ENCODE assay signal across 11 cellular contexts in genomic region chr22:40107244-40107643, GRCh38.
DNase-seq lines count a peak whose midpoint lies in the region; ATAC-seq and TF ChIP-seq lines count a peak whose summit lies in the region.
"Had no signal": no experiment of that assay in that cellular context is flagged by ENCODE, and none has a peak within 500 bp of the region (broad histone marks: within the 10 kb centered on the region; RNA-seq: fewer than 3 reads in every experiment).

No MANE protein-coding gene starts in this region.

- H3K4me1 Mint-ChIP-seq in activated T-helper 2 cell treated with anti-CD3 and anti-CD28 coated beads, Interferon-gamma antibody, Interleukin-2, Interleukin-4, amounts not matched to agents 10 μg/mL and 5 μg/mL and 100 μg/mL, durations not matched to agents 14 hours and 24 hours and 36 hours (ENCODE audit: low read depth): peaks cover 47% of the 10 kb centered on the region
- H3K4me1 Mint-ChIP-seq in GM23338: peaks cover 8% of the 10 kb centered on the region; the same call in 2 of the 3 replicates

- 27 to 39% methylated on average over 1 of the region's 1 CpG for WGBS in heart right ventricle, 2 donors
- WGBS in transverse colon (ENCODE audit: low coverage in 1 of 2), 2 donors: 0 to 5% methylated on average over 1 of the region's 1 CpG

- H3K27ac Mint-ChIP-seq in activated T-helper 2 cell treated with anti-CD3 and anti-CD28 coated beads, Interferon-gamma antibody, Interleukin-2, Interleukin-4, amounts not matched to agents 10 μg/mL and 5 μg/mL and 100 μg/mL, durations not matched to agents 14 hours and 24 hours and 36 hours: peak overlapping the region; percentile 84
- no peak overlapping the region for H3K27ac Mint-ChIP-seq in GM23338

- H3K4me1 ChIP-seq in heart right ventricle: peaks cover 4 to 48% (median 34%) of the 10 kb centered on the region in 9 donors
- H3K4me1 ChIP-seq in transverse colon: peaks cover 0 to 26% (median 11%) of the 10 kb centered on the region in 4 donors
- no peaks in the 10 kb centered on the region for H3K4me1 ChIP-seq in GM23338 (ENCODE audit: insufficient read depth)

- TF ChIP-seq POLR2A in transverse colon (IDR thresholded peaks at IDR 0.05): no peak

- H3K9me3 ChIP-seq in heart right ventricle: no peaks in the 10 kb centered on the region
- H3K9me3 ChIP-seq in transverse colon: no peaks in the 10 kb centered on the region

- intact Hi-C loops in heart right ventricle (cut with DNase I) (loop anchor here in 2 of 10 donors (10.0 kb wide), 1 partner anchor 52 kb away; no protein-coding TSS in a partner anchor), left ventricle myocardium superior (cut with micrococcal nuclease) (no loop called here), transverse colon (cut with DNase I; ENCODE audit: low total_unique reads) (no loop called here)
- intact Hi-C loops in activated T-helper 2 cell treated with anti-CD3 and anti-CD28 coated beads, Interferon-gamma antibody, Interleukin-2, Interleukin-4, amounts not matched to agents 10 μg/mL and 5 μg/mL and 100 μg/mL, durations not matched to agents 14 hours and 24 hours and 36 hours (cut with micrococcal nuclease): loop anchor here (2.0 to 10.0 kb wide), 2 partner anchors 52 to 238 kb away; partner anchors contain the start of gene ADSL

- ATAC-seq in heart right ventricle (no peak), left ventricle myocardium superior (no peak), GM23338 (no peak)

- peaks cover 3% of the 10 kb centered on the region for H4K20me1 ChIP-seq in GM23338 (replicated peaks; ENCODE audit: insufficient read depth)

- H3K79me2 ChIP-seq in GM23338 (replicated peaks; ENCODE audit: insufficient read depth): peaks cover 17% of the 10 kb centered on the region

- DNase-seq in heart right ventricle (no peak), left ventricle myocardium superior (no peak), kidney glomerular epithelial cell (lab: John Stamatoyannopoulos, UW) (peak; percentile 11), transverse colon (no peak), GM23338 (ENCODE audit: low spot score) (no peak), NCI-H187 treated with DMSO at 0.1 percent for 48 hours (lab: John Stamatoyannopoulos, UW) (no peak), retina (no peak)
- DNase-seq in activated T-helper 2 cell treated with anti-CD3 and anti-CD28 coated beads, Interferon-gamma antibody, Interleukin-2, Interleukin-4, amounts not matched to agents 10 μg/mL and 5 μg/mL and 100 μg/mL, durations not matched to agents 14 hours and 24 hours and 36 hours (ENCODE audit: low spot score): no peak
- DNase-seq: Kasumi-1, substantia nigra had no signal

- peak overlapping the region in 7 of 10 donors; percentile 6 to 65 (median 45) for H3K27ac ChIP-seq in heart right ventricle
- peak overlapping the region; percentile 27 to 67 (median 46) for H3K27ac ChIP-seq in transverse colon
- H3K27ac ChIP-seq in GM23338 (ENCODE audit: low read depth): no peak overlapping the region

- peak overlapping the region; percentile 76 for H3K4me3 Mint-ChIP-seq in activated T-helper 2 cell treated with anti-CD3 and anti-CD28 coated beads, Interferon-gamma antibody, Interleukin-2, Interleukin-4, amounts not matched to agents 10 μg/mL and 5 μg/mL and 100 μg/mL, durations not matched to agents 14 hours and 24 hours and 36 hours (ENCODE audit: low read depth)
- no peak overlapping the region for H3K4me3 Mint-ChIP-seq in GM23338
- H3K4me3 Mint-ChIP-seq: neural crest cell had no signal

- no peak overlapping the region for H2AFZ ChIP-seq in GM23338

- no peaks in the 10 kb centered on the region for H3F3A ChIP-seq in GM23338 (replicated peaks; ENCODE audit: low read depth)

- no peak overlapping the region for H3K4me2 ChIP-seq in GM23338

- H3K27me3 Mint-ChIP-seq in activated T-helper 2 cell treated with anti-CD3 and anti-CD28 coated beads, Interferon-gamma antibody, Interleukin-2, Interleukin-4, amounts not matched to agents 10 μg/mL and 5 μg/mL and 100 μg/mL, durations not matched to agents 14 hours and 24 hours and 36 hours (ENCODE audit: low read depth): no peaks in the 10 kb centered on the region
- peaks cover 3% of the 10 kb centered on the region for H3K27me3 Mint-ChIP-seq in GM23338 (ENCODE audit: insufficient read depth, low read depth, poor library complexity)

- H3K36me3 Mint-ChIP-seq in activated T-helper 2 cell treated with anti-CD3 and anti-CD28 coated beads, Interferon-gamma antibody, Interleukin-2, Interleukin-4, amounts not matched to agents 10 μg/mL and 5 μg/mL and 100 μg/mL, durations not matched to agents 14 hours and 24 hours and 36 hours (ENCODE audit: low read depth): no peaks in the 10 kb centered on the region
- no peaks in the 10 kb centered on the region for H3K36me3 Mint-ChIP-seq in GM23338 (ENCODE audit: low read depth)

- no peaks in the 10 kb centered on the region for H3K9me3 Mint-ChIP-seq in activated T-helper 2 cell treated with anti-CD3 and anti-CD28 coated beads, Interferon-gamma antibody, Interleukin-2, Interleukin-4, amounts not matched to agents 10 μg/mL and 5 μg/mL and 100 μg/mL, durations not matched to agents 14 hours and 24 hours and 36 hours
- H3K9me3 Mint-ChIP-seq in GM23338: no peaks in the 10 kb centered on the region
- H3K9me3 Mint-ChIP-seq: neural crest cell had no signal

- H3K4me3 ChIP-seq in heart right ventricle (peak overlapping the region in 8 of 10 donors; percentile 1 to 41 (median 34)), transverse colon (peak overlapping the region in 2 of 4 donors; percentile 2 to 31), GM23338 (no peak overlapping the region)

- H3K36me3 ChIP-seq in heart right ventricle (no peaks in the 10 kb centered on the region), transverse colon (no peaks in the 10 kb centered on the region), GM23338 (ENCODE audit: insufficient read depth) (no peaks in the 10 kb centered on the region)

- in situ Hi-C loops in transverse colon (cut with MboI; ENCODE audit: low pct_ligation_motif_present in 1 of 4, low pct_unique_long_range_greater_than_20kb in 1 of 4, low sequenced_read_pairs in 3 of 4): no loop called here

- H3K27me3 ChIP-seq in heart right ventricle: no peaks in the 10 kb centered on the region
- H3K27me3 ChIP-seq in transverse colon: no peaks in the 10 kb centered on the region
- H3K27me3 ChIP-seq in GM23338 (ENCODE audit: insufficient read depth): no peaks in the 10 kb centered on the region

- TF ChIP-seq EP300 in transverse colon (IDR thresholded peaks at IDR 0.05; ENCODE audit: low read depth): no peak

- TF ChIP-seq CTCF in heart right ventricle (IDR thresholded peaks at IDR 0.05) (no peak), transverse colon (IDR thresholded peaks at IDR 0.05) (no peak), GM23338 (conservative IDR thresholded peaks at IDR 0.05; ENCODE audit: low read depth in 2 of 2) (no peak)

- no peaks in the 10 kb centered on the region for H3K9me2 ChIP-seq in GM23338 (ENCODE audit: insufficient read depth)

TF ChIP-seq in GM23338, 12 proteins besides CTCF, POLR2A, EP300 and RAD21:
- no peak for TF ChIP-seq CREB1 (CRISPR knock-in tag; IDR thresholded peaks at IDR 0.05; ENCODE audit: low read depth)
